Comparison of ENCODE assay signal across 2 cellular contexts in the genomic region with DNA sequence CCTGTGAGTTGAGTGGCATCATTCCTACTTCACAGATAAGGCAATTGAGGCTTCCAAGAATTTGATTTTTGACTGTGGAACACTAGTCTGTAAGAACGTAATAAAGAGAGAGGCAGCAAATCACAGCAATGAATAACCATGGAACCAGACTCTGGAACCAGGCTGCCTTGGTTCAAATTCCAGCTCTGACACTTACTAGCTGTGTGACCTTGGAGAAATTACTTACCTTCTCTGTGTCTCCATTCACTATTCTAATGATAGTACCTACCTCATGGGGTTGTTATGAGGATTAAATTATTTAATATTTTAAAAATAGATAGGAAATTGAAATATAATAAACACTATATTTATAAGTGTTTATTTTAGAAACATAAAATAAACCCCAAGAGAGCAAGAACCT.
TF ChIP-seq lines count a peak whose summit lies in the region.

No MANE protein-coding gene starts in this region.

TF ChIP-seq in WTC11, 78 proteins besides CTCF, POLR2A, EP300 and RAD21:
- TF ChIP-seq, protein P1, sequence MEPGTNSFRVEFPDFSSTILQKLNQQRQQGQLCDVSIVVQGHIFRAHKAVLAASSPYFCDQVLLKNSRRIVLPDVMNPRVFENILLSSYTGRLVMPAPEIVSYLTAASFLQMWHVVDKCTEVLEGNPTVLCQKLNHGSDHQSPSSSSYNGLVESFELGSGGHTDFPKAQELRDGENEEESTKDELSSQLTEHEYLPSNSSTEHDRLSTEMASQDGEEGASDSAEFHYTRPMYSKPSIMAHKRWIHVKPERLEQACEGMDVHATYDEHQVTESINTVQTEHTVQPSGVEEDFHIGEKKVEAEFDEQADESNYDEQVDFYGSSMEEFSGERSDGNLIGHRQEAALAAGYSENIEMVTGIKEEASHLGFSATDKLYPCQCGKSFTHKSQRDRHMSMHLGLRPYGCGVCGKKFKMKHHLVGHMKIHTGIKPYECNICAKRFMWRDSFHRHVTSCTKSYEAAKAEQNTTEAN (CRISPR knock-in tag; IDR thresholded peaks at IDR 0.05): no peak
- TF ChIP-seq JAZF1 (CRISPR knock-in tag; IDR thresholded peaks at IDR 0.05) (no peak), ETV6 (CRISPR knock-in tag; IDR thresholded peaks at IDR 0.05) (no peak), MAX (CRISPR knock-in tag; IDR thresholded peaks at IDR 0.05) (no peak), HMGA2 (CRISPR knock-in tag; IDR thresholded peaks at IDR 0.05) (0 out of 2 replicates have a peak, but pooled peaks have one; percentile 40), GABPB1 (CRISPR knock-in tag; IDR thresholded peaks at IDR 0.05) (no peak)
- TF ChIP-seq, protein P2, sequence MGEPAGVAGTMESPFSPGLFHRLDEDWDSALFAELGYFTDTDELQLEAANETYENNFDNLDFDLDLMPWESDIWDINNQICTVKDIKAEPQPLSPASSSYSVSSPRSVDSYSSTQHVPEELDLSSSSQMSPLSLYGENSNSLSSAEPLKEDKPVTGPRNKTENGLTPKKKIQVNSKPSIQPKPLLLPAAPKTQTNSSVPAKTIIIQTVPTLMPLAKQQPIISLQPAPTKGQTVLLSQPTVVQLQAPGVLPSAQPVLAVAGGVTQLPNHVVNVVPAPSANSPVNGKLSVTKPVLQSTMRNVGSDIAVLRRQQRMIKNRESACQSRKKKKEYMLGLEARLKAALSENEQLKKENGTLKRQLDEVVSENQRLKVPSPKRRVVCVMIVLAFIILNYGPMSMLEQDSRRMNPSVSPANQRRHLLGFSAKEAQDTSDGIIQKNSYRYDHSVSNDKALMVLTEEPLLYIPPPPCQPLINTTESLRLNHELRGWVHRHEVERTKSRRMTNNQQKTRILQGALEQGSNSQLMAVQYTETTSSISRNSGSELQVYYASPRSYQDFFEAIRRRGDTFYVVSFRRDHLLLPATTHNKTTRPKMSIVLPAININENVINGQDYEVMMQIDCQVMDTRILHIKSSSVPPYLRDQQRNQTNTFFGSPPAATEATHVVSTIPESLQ (CRISPR knock-in tag; IDR thresholded peaks at IDR 0.05): no peak

TF ChIP-seq in H1, 55 proteins besides CTCF, POLR2A, EP300 and RAD21 (continued from another document):
- TF ChIP-seq GTF2F1 (IDR thresholded peaks at IDR 0.05; ENCODE audit: borderline replicate concordance, low read depth, low read length) (no peak), RFX5 (IDR thresholded peaks at IDR 0.05; ENCODE audit: borderline replicate concordance, low read depth, low read length) (no peak), CHD1 (IDR thresholded peaks at IDR 0.05; ENCODE audit: low read depth, low read length) (no peak), SIN3A (conservative IDR thresholded peaks at IDR 0.05 in 1 of 2, IDR thresholded peaks at IDR 0.05 in 1 of 2; ENCODE audit: low read depth in 1 of 2, low read length in 2 of 2) (no peak), CTBP2 (IDR thresholded peaks at IDR 0.05; ENCODE audit: borderline replicate concordance, insufficient read depth, insufficient read length, low read length) (no peak), HDAC6 (IDR thresholded peaks at IDR 0.05; ENCODE audit: low read depth, low read length) (no peak), BRCA1 (IDR thresholded peaks at IDR 0.05; ENCODE audit: low read depth, low read length) (no peak), TEAD4 (IDR thresholded peaks at IDR 0.05; ENCODE audit: low read depth, low read length) (no peak), TAF1 (IDR thresholded peaks at IDR 0.05; ENCODE audit: low read depth, low read length) (no peak), TAF7 (optimal IDR thresholded peaks at IDR 0.05; ENCODE audit: borderline replicate concordance, low read depth, low read length) (no peak), RXRA (IDR thresholded peaks at IDR 0.05; ENCODE audit: insufficient read depth, low read depth, low read length) (no peak)
- TF ChIP-seq, protein P3, sequence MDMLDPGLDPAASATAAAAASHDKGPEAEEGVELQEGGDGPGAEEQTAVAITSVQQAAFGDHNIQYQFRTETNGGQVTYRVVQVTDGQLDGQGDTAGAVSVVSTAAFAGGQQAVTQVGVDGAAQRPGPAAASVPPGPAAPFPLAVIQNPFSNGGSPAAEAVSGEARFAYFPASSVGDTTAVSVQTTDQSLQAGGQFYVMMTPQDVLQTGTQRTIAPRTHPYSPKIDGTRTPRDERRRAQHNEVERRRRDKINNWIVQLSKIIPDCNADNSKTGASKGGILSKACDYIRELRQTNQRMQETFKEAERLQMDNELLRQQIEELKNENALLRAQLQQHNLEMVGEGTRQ (IDR thresholded peaks at IDR 0.05; ENCODE audit: low read length): no peak
TF ChIP-seq in H1: peak in this region for 0.
